In genomic region chr21:33864150-33864549, GRCh38 we compare ENCODE assay signal across 19 cellular contexts. TPM values are rescaled to one million over a fixed set of nuclear protein-coding genes. Genes with fewer than 3 reads are reported as not detected.
DNase-seq lines count a peak whose midpoint lies in the region; TF ChIP-seq lines count a peak whose summit lies in the region.
"Had no signal": no experiment of that assay in that cellular context is flagged by ENCODE, and none has a peak within 500 bp of the region (broad histone marks: within the 10 kb centered on the region; RNA-seq: fewer than 3 reads in every experiment).

No MANE protein-coding gene starts in this region.

- no peak overlapping the region for H3K4me3 ChIP-seq in HEK293 (ENCODE audit: low read depth, low read length)
- no peak overlapping the region for H3K4me3 ChIP-seq in spleen
- H3K4me3 ChIP-seq: A549; BLaER1 treated with 17β-estradiol and CSF1 and Interleukin-3, amounts not matched to agents 10 nM and 100 nM; GM12878 had no signal

- no peaks in the 10 kb centered on the region for H3K36me3 ChIP-seq in HEK293 (ENCODE audit: control insufficient read depth in 2 of 2, insufficient read depth in 1 of 2, low read length in 2 of 2)
- no peaks in the 10 kb centered on the region for H3K36me3 ChIP-seq in spleen
- H3K36me3 ChIP-seq: BLaER1 treated with 17β-estradiol and CSF1 and Interleukin-3, amounts not matched to agents 10 nM and 100 nM had no signal

- TF ChIP-seq CTCF in HEK293 (tag by site-specific recombination; IDR thresholded peaks at IDR 0.05) (no peak), spleen (IDR thresholded peaks at IDR 0.05 in 8 of 11, conservative IDR thresholded peaks at IDR 0.05 in 3 of 11) (no peak)

- H3K9me3 ChIP-seq in HEK293 (ENCODE audit: control insufficient read depth, insufficient read depth, low read depth, low read length) (no peaks in the 10 kb centered on the region), spleen (no peaks in the 10 kb centered on the region)
- H3K9me3 ChIP-seq: A549, Caco-2 had no signal

- WGBS in spleen, 5 donors = 86 to 95% (median 90%) methylated on average over 1 of the region's 1 CpG

- H3K27ac ChIP-seq in HEK293 (ENCODE audit: extremely low read depth, low read depth, low read length) (no peak overlapping the region), spleen (no peak overlapping the region)
- H3K27ac ChIP-seq: 22Rv1; A549; BLaER1 treated with 17β-estradiol and CSF1 and Interleukin-3, amounts not matched to agents 10 nM and 100 nM; C4-2B had no signal

- DNase-seq in posterior vena cava (ENCODE audit: low spot score) (peak; percentile 20), spleen (peak; percentile 1), DMS53 (lab: John Stamatoyannopoulos, UW) (no peak), NAMALWA (ENCODE audit: low spot score) (no peak)
- DNase-seq: AML-193; Caco-2; Calu3; CD4-positive, alpha-beta T cell; CD8-positive, alpha-beta T cell; DMS79; DND-41; EL; GDM1 had no signal

- no peak for TF ChIP-seq POLR2A in spleen (IDR thresholded peaks at IDR 0.05)

- intact Hi-C loops in posterior vena cava (cut with DNase I) = no loop called here
- intact Hi-C loops in spleen (cut with DNase I; ENCODE audit: low total_unique reads) = no loop called here

- H3K4me1 ChIP-seq in HEK293 (ENCODE audit: control insufficient read depth, insufficient read depth, low read length) = no peaks in the 10 kb centered on the region
- no peaks in the 10 kb centered on the region for H3K4me1 ChIP-seq in spleen
- H3K4me1 ChIP-seq: A549, Caco-2 had no signal

- H3K27me3 ChIP-seq in spleen (replicated peaks in 1 of 7) = no peaks in the 10 kb centered on the region
- H3K27me3 ChIP-seq: BLaER1 treated with 17β-estradiol and CSF1 and Interleukin-3, amounts not matched to agents 10 nM and 100 nM had no signal

- CTCF ChIA-PET in HEK293 (lab: Yijun Ruan, JAX) = interaction anchor here (0.5 to 1.1 kb wide), 4 partner anchors 31 to 487 kb away, joined by 3 to 4 read pairs (median 4); no protein-coding TSS in a partner anchor

- POLR2A ChIA-PET in HEK293 (lab: Yijun Ruan, JAX) = no interaction called here

TF ChIP-seq in HEK293, 187 proteins besides CTCF, POLR2A, EP300 and RAD21:
- TF ChIP-seq ZSCAN5A (tag by site-specific recombination; IDR thresholded peaks at IDR 0.05) = no peak
- peak; percentile 99 for TF ChIP-seq ZNF157 (tag by site-specific recombination; IDR thresholded peaks at IDR 0.05)

RNA-seq across cellular contexts. Expression of gene ATP5PO, which starts 51.5 kb away (rescaled TPM):
- total RNA-seq in posterior vena cava = 100 to 1,000 TPM; 138 to 167 TPM
- total RNA-seq in spleen = 100 to 1,000 TPM in 6 of 7 donors, 10 to 100 TPM in 1; 97.6 to 154 (median 125) TPM
- polyA plus RNA-seq in spleen = 100 to 1,000 TPM; 245 to 286 (median 255) TPM

Comparison
In these comparisons a context has a peak if more than half of its experiments do, and no peak if none do; other contexts are left out.
1. DNase-seq: peak in posterior vena cava (single experiment) and spleen (single experiment); none in DMS53 (single experiment) and NAMALWA (single experiment).